Comparison of ENCODE assay signal across 17 cellular contexts in the genomic region with DNA sequence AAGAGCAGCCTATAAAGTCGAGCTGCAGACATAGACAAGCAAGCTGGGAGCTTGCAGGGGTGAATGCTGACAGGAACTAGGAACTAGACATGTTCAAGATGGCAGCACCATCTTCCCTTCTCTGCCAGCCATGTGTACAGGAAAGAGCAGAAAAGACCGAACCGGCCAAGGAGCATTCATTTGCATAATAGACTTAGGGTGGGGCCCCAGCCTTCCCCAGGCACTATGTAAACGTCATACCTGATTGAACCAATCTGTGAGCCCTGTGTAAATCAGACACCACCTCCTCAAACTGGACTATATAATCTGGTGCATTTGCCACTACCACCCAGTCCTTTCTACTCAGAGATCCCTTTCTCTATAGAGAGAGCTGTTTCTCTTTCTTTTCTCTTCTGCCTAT.
DNase-seq lines count a peak whose midpoint lies in the region; ATAC-seq, FAIRE-seq and TF ChIP-seq lines count a peak whose summit lies in the region.
"Had no signal": no experiment of that assay in that cellular context is flagged by ENCODE, and none has a peak within 500 bp of the region (broad histone marks: within the 10 kb centered on the region; RNA-seq: fewer than 3 reads in every experiment).

No MANE protein-coding gene starts in this region.

- DNase-seq in GM12865 (ENCODE audit: low read depth): peak; percentile 7
- DNase-seq in NCI-H69 (lab: John Stamatoyannopoulos, UW): peak; percentile 11
- DNase-seq in K562 (ENCODE audit: extremely low read depth in 1 of 4, low spot score in 3 of 4): no peak
- DNase-seq in neural progenitor cell (ENCODE audit: low spot score): no peak
- DNase-seq in NCI-H226: no peak
- no peak for DNase-seq in middle frontal gyrus (ENCODE audit: extremely low spot score, low spot score)
- DNase-seq in left lobe of liver (ENCODE audit: low spot score): no peak
- DNase-seq: BE2C; CD8-positive, alpha-beta T cell; DMS 273 treated with DMSO at 0.1 percent for 48 hours; H9; IMR-90 had no signal

- no peaks in the 10 kb centered on the region for H3K9me1 ChIP-seq in K562 (ENCODE audit: control insufficient read depth, insufficient read depth, low read length)

- no peaks in the 10 kb centered on the region for H3K36me3 Mint-ChIP-seq in neural progenitor cell
- H3K36me3 Mint-ChIP-seq: CD14-positive monocyte; CD8-positive, alpha-beta T cell had no signal

- H3K36me3 ChIP-seq in K562 (ENCODE audit: control insufficient read depth, insufficient read depth, low read length) (no peaks in the 10 kb centered on the region), neural progenitor cell (no peaks in the 10 kb centered on the region), gastroesophageal sphincter (no peaks in the 10 kb centered on the region)
- H3K36me3 ChIP-seq: BE2C had no signal

- CTCF ChIA-PET in K562 (lab: Yijun Ruan, JAX; ENCODE audit: low intra/inter-chr PET ratio): no interaction called here

- H3K79me2 ChIP-seq in K562 (ENCODE audit: control insufficient read depth, insufficient read depth, low read length): no peaks in the 10 kb centered on the region
- H3K79me2 ChIP-seq in neural progenitor cell (ENCODE audit: low read depth): peaks cover 99% of the 10 kb centered on the region

- no peak overlapping the region for H3K4me2 ChIP-seq in K562 (ENCODE audit: insufficient read depth, low read length)
- H3K4me2 ChIP-seq in neural progenitor cell: peak overlapping the region; percentile 40
- H3K4me2 ChIP-seq: GM23338 had no signal

- WGBS in K562 (ENCODE audit: insufficient coverage, low coverage, missing lambda C conversion rate): 0% methylated on average over 4 of the region's 4 CpGs
- WGBS in gastroesophageal sphincter (ENCODE audit: low coverage in 1 of 2), 2 donors: 80 to 93% methylated on average over 3 to 4 of the region's 4 CpGs

- H3F3A ChIP-seq in neural progenitor cell (ENCODE audit: low read depth): no peaks in the 10 kb centered on the region

- H2AFZ ChIP-seq in K562 (ENCODE audit: low read depth, low read length) (no peak overlapping the region), neural progenitor cell (replicated peaks) (no peak overlapping the region)

- H4K20me1 ChIP-seq in K562 (replicated peaks; ENCODE audit: control insufficient read depth, insufficient read depth, low read length): no peaks in the 10 kb centered on the region
- no peaks in the 10 kb centered on the region for H4K20me1 ChIP-seq in neural progenitor cell (ENCODE audit: low read depth)

- intact Hi-C loops in K562 (cut with micrococcal nuclease): no loop called here

- no peak for TF ChIP-seq RAD21 in K562 (CRISPR knock-in tag; conservative IDR thresholded peaks at IDR 0.05 in 1 of 2, IDR thresholded peaks at IDR 0.05 in 1 of 2)

- no peak for FAIRE-seq in K562 (lab: Jason Lieb, UNC)
- FAIRE-seq: A204.1, GM12878 had no signal

- ATAC-seq in K562 (peak; percentile 83), gastroesophageal sphincter (no peak), left lobe of liver (no peak)
- ATAC-seq: CD8-positive, alpha-beta T cell; GM12878; GM23338 had no signal

- TF ChIP-seq CTCF in GM12865 (IDR thresholded peaks at IDR 0.05; ENCODE audit: insufficient read depth, low read depth, low read length, missing control alignments): no peak
- no peak for TF ChIP-seq CTCF in K562 (IDR thresholded peaks at IDR 0.05 in 2 of 3, conservative IDR thresholded peaks at IDR 0.05 in 1 of 3; ENCODE audit: insufficient read depth in 2 of 3, low read depth in 1 of 3, low read length in 3 of 3)
- TF ChIP-seq CTCF in neural progenitor cell (IDR thresholded peaks at IDR 0.05): no peak
- no peak for TF ChIP-seq CTCF in gastroesophageal sphincter (IDR thresholded peaks at IDR 0.05)

- H3K9me3 Mint-ChIP-seq in neural progenitor cell: peaks cover 31% of the 10 kb centered on the region

- no peak for TF ChIP-seq POLR2A in K562 (conservative IDR thresholded peaks at IDR 0.05)
- TF ChIP-seq POLR2A in gastroesophageal sphincter (IDR thresholded peaks at IDR 0.05): no peak

- H3K4me1 ChIP-seq in K562 (replicated peaks in 1 of 2; ENCODE audit: control insufficient read depth in 2 of 2, insufficient read depth in 2 of 2, low read length in 2 of 2) (no peaks in the 10 kb centered on the region), neural progenitor cell (peaks cover 25% of the 10 kb centered on the region), gastroesophageal sphincter (no peaks in the 10 kb centered on the region)
- H3K4me1 ChIP-seq: BE2C had no signal

- peaks cover 3% of the 10 kb centered on the region; the same call in 1 of the 2 replicates for H3K9me3 ChIP-seq in K562 (replicated peaks; ENCODE audit: control insufficient read depth, insufficient read depth, low read depth, low read length)
- no peaks in the 10 kb centered on the region for H3K9me3 ChIP-seq in neural progenitor cell (ENCODE audit: low read depth)
- peaks cover 0 to 31% (median 0%) of the 10 kb centered on the region in 3 donors for H3K9me3 ChIP-seq in gastroesophageal sphincter

- TF ChIP-seq EP300 in K562 (IDR thresholded peaks at IDR 0.05; ENCODE audit: low read length) (no peak), gastroesophageal sphincter (IDR thresholded peaks at IDR 0.05) (no peak)

- H3K4me1 Mint-ChIP-seq in neural progenitor cell: peaks cover 3% of the 10 kb centered on the region
- H3K4me1 Mint-ChIP-seq: CD14-positive monocyte, GM23338 had no signal

- H3K27ac ChIP-seq in K562 (ENCODE audit: extremely low read depth, low read depth, low read length) (no peak overlapping the region), neural progenitor cell (no peak overlapping the region), gastroesophageal sphincter (no peak overlapping the region)

- H3K27me3 Mint-ChIP-seq in neural progenitor cell (ENCODE audit: insufficient read depth, low read depth): no peaks in the 10 kb centered on the region

- in situ Hi-C loops in K562 (cut with MboI): no loop called here

- POLR2A ChIA-PET in K562 (lab: Yijun Ruan, JAX): no interaction called here

- H3K27me3 ChIP-seq in K562 (ENCODE audit: control insufficient read depth in 2 of 2, insufficient read depth in 2 of 2, low read length in 2 of 2): no peaks in the 10 kb centered on the region
- H3K27me3 ChIP-seq in neural progenitor cell: no peaks in the 10 kb centered on the region
- no peaks in the 10 kb centered on the region for H3K27me3 ChIP-seq in gastroesophageal sphincter
- H3K27me3 ChIP-seq: BE2C had no signal

- H3K9ac ChIP-seq in K562 (ENCODE audit: insufficient read depth in 1 of 2, low read depth in 2 of 2, low read length in 2 of 2): no peak overlapping the region
- H3K9ac ChIP-seq in neural progenitor cell: no peak overlapping the region

- no TSS peak for BruUV-seq in K562 (replicated peaks; lab: Mats Ljungman, UMichigan)

- H3K4me3 Mint-ChIP-seq in neural progenitor cell: no peak overlapping the region
- H3K4me3 Mint-ChIP-seq: CD14-positive monocyte; CD8-positive, alpha-beta T cell; GM23338; H9 had no signal

- no peak overlapping the region for H3K27ac Mint-ChIP-seq in neural progenitor cell
- H3K27ac Mint-ChIP-seq: CD14-positive monocyte; CD8-positive, alpha-beta T cell; GM23338; H9 had no signal

- H3K4me3 ChIP-seq in GM12865 (ENCODE audit: low read depth, low read length): no peak overlapping the region
- no peak overlapping the region for H3K4me3 ChIP-seq in K562
- no peak overlapping the region for H3K4me3 ChIP-seq in neural progenitor cell
- H3K4me3 ChIP-seq in gastroesophageal sphincter: no peak overlapping the region
- H3K4me3 ChIP-seq: GM12878, GM23338 had no signal

TF ChIP-seq in K562, 482 proteins besides CTCF, POLR2A, EP300 and RAD21:
- no peak for TF ChIP-seq ATF1 (CRISPR knock-in tag; IDR thresholded peaks at IDR 0.05)
- TF ChIP-seq ATF1 (tag; IDR thresholded peaks at IDR 0.05): 0 out of 2 replicates have a peak, but pooled peaks have one; percentile 31
- TF ChIP-seq MEF2D (tag; conservative IDR thresholded peaks at IDR 0.05; ENCODE audit: low read depth): no peak
- TF ChIP-seq TRIM28 (IDR thresholded peaks at IDR 0.05): no peak
- no peak for TF ChIP-seq ZNF695 (CRISPR knock-in tag; IDR thresholded peaks at IDR 0.05)
- no peak for TF ChIP-seq ZFP30 (CRISPR knock-in tag; IDR thresholded peaks at IDR 0.05; ENCODE audit: borderline replicate concordance)

Comparison
In these comparisons a context has a peak if more than half of its experiments do, and no peak if none do; other contexts are left out.
1. DNase-seq: peak in GM12865 (single experiment) and NCI-H69 (single experiment); none in K562 (0 of 4), neural progenitor cell (single experiment), NCI-H226 (single experiment), middle frontal gyrus (single experiment) and left lobe of liver (single experiment).